ENCODE assay signal across 8 cellular contexts in genomic region chr6:24719125-24719931, GRCh38. TPM values are rescaled to one million over a fixed set of nuclear protein-coding genes. Genes with fewer than 3 reads are reported as not detected.
DNase-seq lines count a peak whose midpoint lies in the region; ATAC-seq and TF ChIP-seq lines count a peak whose summit lies in the region.

Gene C6orf62, minus strand, starts transcription at chr6:24719154. Its CDS starts 486 bp downstream, at chr6:24718668.

- H3K27me3 ChIP-seq in adrenal gland (no peaks in the 10 kb centered on the region), right cardiac atrium (ENCODE audit: control insufficient read depth, insufficient read depth) (no peaks in the 10 kb centered on the region)

- no peak for TF ChIP-seq POLR2A in adrenal gland (IDR thresholded peaks at IDR 0.05)

- ATAC-seq in HG03342 (IDR thresholded peaks at IDR 0.05; ENCODE audit: unreplicated experiment), result peak; percentile 25
- ATAC-seq in right cardiac atrium, result no peak

- H3K4me1 ChIP-seq in adrenal gland (replicated peaks in 1 of 2) (peaks cover 47% of the 10 kb centered on the region in 2 donors), right cardiac atrium (ENCODE audit: control insufficient read depth, insufficient read depth, low read length) (peaks cover 6% of the 10 kb centered on the region)

- H3K36me3 ChIP-seq in adrenal gland (replicated peaks in 1 of 2), result peaks cover 0 to 23% of the 10 kb centered on the region in 2 donors

- TF ChIP-seq CTCF in adrenal gland (IDR thresholded peaks at IDR 0.05), result no peak
- TF ChIP-seq CTCF in retinal pigment epithelial cell (conservative IDR thresholded peaks at IDR 0.05; ENCODE audit: low read depth, low read length), result no peak

- peak within 1 kb of the TSS; percentile 34 to 99 (median 84) for H3K4me3 ChIP-seq in adrenal gland
- H3K4me3 ChIP-seq in right cardiac atrium (ENCODE audit: low read length), result peak within 1 kb of the TSS; percentile 91
- H3K4me3 ChIP-seq in retinal pigment epithelial cell (ENCODE audit: low read length), result peak within 1 kb of the TSS; percentile 98

- H3K9me3 ChIP-seq in adrenal gland (replicated peaks in 1 of 3) (no peaks in the 10 kb centered on the region), right cardiac atrium (ENCODE audit: control insufficient read depth, low read length) (no peaks in the 10 kb centered on the region)

- DNase-seq in EL (peak; percentile 66), SW480 (ENCODE audit: low spot score) (peak; percentile 5), adrenal gland (peak in 3 of 7 donors; percentile 31 to 44 (median 34)), right cardiac atrium (peak; percentile 33 to 69 (median 59)), retinal pigment epithelial cell (ENCODE audit: low read depth) (peak; percentile 2), NCI-H2196 (lab: John Stamatoyannopoulos, UW; ENCODE audit: unreplicated experiment) (no peak), NCI-H1930 (lab: John Stamatoyannopoulos, UW) (no peak)

- H3K27ac ChIP-seq in adrenal gland (peak within 1 kb of the TSS; percentile 98 to 100 (median 98)), right cardiac atrium (ENCODE audit: low read length) (peak within 1 kb of the TSS; percentile 98)

- WGBS in adrenal gland, 4 donors, result 0 to 1% (median 1%) methylated on average over 17 to 24 of the region's 24 CpGs
- WGBS in right cardiac atrium, result under 1% methylated on average over 24 of the region's 24 CpGs

- intact Hi-C loops in adrenal gland (cut with DNase I), result loop anchor here in 1 of 2 donors (10.0 kb wide), 1 partner anchor 45 kb away; no protein-coding TSS in a partner anchor
- intact Hi-C loops in right cardiac atrium (cut with DNase I), result no loop called here

RNA-seq across cellular contexts. Expression of gene C6orf62, which starts in this region (rescaled TPM):
- total RNA-seq in adrenal gland, result 100 to 1,000 TPM in 4 of 8 donors, 10 to 100 TPM in 4; 57.2 to 121 (median 103) TPM
- 100 to 1,000 TPM in 2 of 3 donors, 10 to 100 TPM in 1; 52.3 to 120 (median 106) TPM for polyA plus RNA-seq in adrenal gland
- 10 to 100 TPM; 52.2 to 66.5 (median 56.4) TPM for total RNA-seq in right cardiac atrium
- polyA plus RNA-seq in right cardiac atrium, result 31.9 TPM

Comparison
In these comparisons a context has a peak if more than half of its experiments do, and no peak if none do; other contexts are left out.
1. DNase-seq: peak in EL (single experiment), SW480 (single experiment), right cardiac atrium (3 of 3) and retinal pigment epithelial cell (single experiment); none in NCI-H2196 (single experiment) and NCI-H1930 (0 of 2).
2. Peak in every context shown above with its lines, with median percentiles within 50 percentile points of each other: H3K4me3 ChIP-seq.